ENCODE assay signal across 9 cellular contexts in genomic region chr12:109910969-109911348, GRCh38. TPM values are rescaled to one million over a fixed set of nuclear protein-coding genes. Genes with fewer than 3 reads are reported as not detected.
A peak's percentile ranks its signal among the peaks of the same experiment; 100 is the strongest.
DNase-seq lines count a peak whose midpoint lies in the region; ATAC-seq and TF ChIP-seq lines count a peak whose summit lies in the region.
"Had no signal": no experiment of that assay in that cellular context is flagged by ENCODE, and none has a peak within 500 bp of the region (broad histone marks: within the 10 kb centered on the region; RNA-seq: fewer than 3 reads in every experiment).

No MANE protein-coding gene starts in this region.

- ATAC-seq in Right ventricle myocardium superior (ENCODE audit: poor library complexity): no peak
- no peak for ATAC-seq in HG03565 (IDR thresholded peaks at IDR 0.05; ENCODE audit: unreplicated experiment)

- H3K36me3 ChIP-seq in Loucy (ENCODE audit: insufficient read depth, low read length): peaks cover 61% of the 10 kb centered on the region; the same call in 1 of the 2 replicates
- H3K36me3 ChIP-seq in brain microvascular endothelial cell (replicated peaks): peaks cover 45% of the 10 kb centered on the region

- in situ Hi-C loops in brain microvascular endothelial cell (cut with HindIII; ENCODE audit: low pct_ligation_motif_present, low sequenced_read_pairs): no loop called here
- in situ Hi-C loops in GM13976 (cut with MboI; ENCODE audit: low sequenced_read_pairs, unreplicated experiment): no loop called here

- H3K9ac ChIP-seq in Loucy (ENCODE audit: low read depth, low read length, poor library complexity, severe bottlenecking): no peak overlapping the region

- peaks cover 11% of the 10 kb centered on the region for H3K4me1 Mint-ChIP-seq in osteocyte (ENCODE audit: unreplicated experiment)

- H3K9me2 ChIP-seq in Loucy (replicated peaks; ENCODE audit: low read depth, low read length): no peaks in the 10 kb centered on the region

- H3K4me3 ChIP-seq in Loucy (ENCODE audit: low read length, poor library complexity, severe bottlenecking) (no peak overlapping the region), brain microvascular endothelial cell (ENCODE audit: low read depth, low read length) (no peak overlapping the region)

- H3K27ac ChIP-seq in brain microvascular endothelial cell: no peak overlapping the region
- H3K27ac ChIP-seq: C4-2B had no signal

- H3F3A ChIP-seq in Loucy (ENCODE audit: low read depth): no peaks in the 10 kb centered on the region

- H3K27me3 ChIP-seq in Loucy (ENCODE audit: insufficient read depth, low read length, poor library complexity, severe bottlenecking) (no peaks in the 10 kb centered on the region), brain microvascular endothelial cell (replicated peaks) (no peaks in the 10 kb centered on the region)

- no peaks in the 10 kb centered on the region for H3K4me1 ChIP-seq in Loucy (ENCODE audit: insufficient read depth, low read length, poor library complexity, severe bottlenecking)

- H3K36me3 Mint-ChIP-seq in osteocyte (ENCODE audit: unreplicated experiment): peaks cover 29% of the 10 kb centered on the region

- H4K20me1 ChIP-seq in Loucy (ENCODE audit: insufficient read depth, low read length, poor library complexity, severe bottlenecking): no peaks in the 10 kb centered on the region

- H3K4me3 Mint-ChIP-seq in osteocyte (ENCODE audit: unreplicated experiment): no peak overlapping the region

- intact Hi-C loops in Right ventricle myocardium superior (cut with DNase I): no loop called here

- no peaks in the 10 kb centered on the region for H3K27me3 Mint-ChIP-seq in osteocyte (ENCODE audit: unreplicated experiment)

- TF ChIP-seq CTCF in Loucy (conservative IDR thresholded peaks at IDR 0.05; ENCODE audit: low read length) (peak; percentile 57), brain microvascular endothelial cell (IDR thresholded peaks at IDR 0.05; ENCODE audit: low read depth, low read length, missing control alignments) (peak; percentile 73), osteocyte (IDR thresholded peaks at IDR 0.05) (peak; percentile 39), GM13976 (IDR thresholded peaks at IDR 0.05; ENCODE audit: borderline replicate concordance, control extremely low read depth, extremely low read depth, insufficient read depth, missing control alignments) (no peak)

- no peak overlapping the region for H3K4me2 ChIP-seq in Loucy (ENCODE audit: low read depth, low read length, poor library complexity, severe bottlenecking)

- H3K27ac Mint-ChIP-seq in osteocyte (ENCODE audit: unreplicated experiment): no peak overlapping the region

- H3K79me2 ChIP-seq in Loucy (ENCODE audit: insufficient read depth, low read length): no peaks in the 10 kb centered on the region

- H3K9me3 Mint-ChIP-seq in osteocyte (ENCODE audit: unreplicated experiment): no peaks in the 10 kb centered on the region

- DNase-seq in NCI-H748 (lab: John Stamatoyannopoulos, UW; ENCODE audit: unreplicated experiment): peak; percentile 8
- DNase-seq in NCI-H748 treated with DMSO at 0.1 percent for 48 hours (lab: John Stamatoyannopoulos, UW): no peak
- peak; percentile 32 for DNase-seq in brain microvascular endothelial cell
- DNase-seq in osteocyte (ENCODE audit: extremely low spot score, unreplicated experiment): no peak
- no peak for DNase-seq in GM13976 (ENCODE audit: low spot score)
- no peak for DNase-seq in Right ventricle myocardium superior

- H2AFZ ChIP-seq in Loucy (ENCODE audit: low read length): no peak overlapping the region

- H3K9me3 ChIP-seq in Loucy (ENCODE audit: insufficient read depth, low read depth, low read length): no peaks in the 10 kb centered on the region

RNA-seq across cellular contexts. Expression of gene TCHP, which starts 10.9 kb away (rescaled TPM):
- total RNA-seq in osteocyte (14.4 and 15.7 TPM in 2 replicates), Right ventricle myocardium superior (8.3 TPM)

RNA-seq across cellular contexts. Expression of gene GLTP, which starts 30.6 kb away (rescaled TPM):
- total RNA-seq in osteocyte: 33.8 and 34.5 TPM in 2 replicates
- total RNA-seq in Right ventricle myocardium superior: 18.6 TPM

Comparison
In these comparisons a context has a peak if more than half of its experiments do, and no peak if none do; other contexts are left out.
1. DNase-seq: peak in NCI-H748 (single experiment) and brain microvascular endothelial cell (single experiment); none in NCI-H748 treated with DMSO at 0.1 percent for 48 hours (single experiment), osteocyte (single experiment), GM13976 (single experiment) and Right ventricle myocardium superior (single experiment).